18 cellular contexts compared by ENCODE assay signal in genomic region chr11:16110862-16111261, GRCh38.
A peak's percentile ranks its signal among the peaks of the same experiment; 100 is the strongest.
DNase-seq lines count a peak whose midpoint lies in the region; ATAC-seq and TF ChIP-seq lines count a peak whose summit lies in the region.
"Had no signal": no experiment of that assay in that cellular context is flagged by ENCODE, and none has a peak within 500 bp of the region (broad histone marks: within the 10 kb centered on the region; RNA-seq: fewer than 3 reads in every experiment).

No MANE protein-coding gene starts in this region.

- H3K27me3 ChIP-seq in A673 (replicated peaks; ENCODE audit: insufficient read depth, low read depth, low read length, poor library complexity) (no peaks in the 10 kb centered on the region), IMR-90 (ENCODE audit: control insufficient read depth, insufficient read depth, low read length) (no peaks in the 10 kb centered on the region), endocrine pancreas (ENCODE audit: control insufficient read depth, insufficient read depth, low read length) (no peaks in the 10 kb centered on the region), right lobe of liver (no peaks in the 10 kb centered on the region), Peyer's patch (no peaks in the 10 kb centered on the region)

- H3K9ac ChIP-seq in IMR-90 (ENCODE audit: low read depth, low read length) (no peak overlapping the region), endocrine pancreas (ENCODE audit: control insufficient read depth, insufficient read depth, low read length) (no peak overlapping the region)

- H3K36me3 ChIP-seq in A673 (ENCODE audit: insufficient read depth, low read length, poor library complexity, severe bottlenecking): no peaks in the 10 kb centered on the region
- peaks cover 1% of the 10 kb centered on the region; the same call in 1 of the 2 replicates for H3K36me3 ChIP-seq in IMR-90 (ENCODE audit: control insufficient read depth, insufficient read depth, low read length)
- no peaks in the 10 kb centered on the region for H3K36me3 ChIP-seq in endocrine pancreas (ENCODE audit: control insufficient read depth, insufficient read depth, low read length)
- H3K36me3 ChIP-seq in right lobe of liver: no peaks in the 10 kb centered on the region
- H3K36me3 ChIP-seq in Peyer's patch: peaks cover 0 to 1% (median 0%) of the 10 kb centered on the region in 3 donors

- WGBS in IMR-90 (ENCODE audit: extremely low coverage in 2 of 2, insufficient read length in 1 of 2), 2 experiments: no CpG with 5 or more reads among the region's 2 CpGs
- 55% methylated on average over 2 of the region's 2 CpGs for WGBS in right lobe of liver (ENCODE audit: insufficient coverage, low coverage, low lambda C conversion rate, missing lambda C conversion rate)

- H3K56ac ChIP-seq in IMR-90 (ENCODE audit: extremely low read depth, insufficient read depth, low read length): no peak overlapping the region

- no peak overlapping the region for H3K4me3 ChIP-seq in A673 (ENCODE audit: low read depth, low read length, poor library complexity, severe bottlenecking)
- no peak overlapping the region for H3K4me3 ChIP-seq in IMR-90 (ENCODE audit: insufficient read depth, low read depth, low read length)
- peak overlapping the region; percentile 26 for H3K4me3 ChIP-seq in endocrine pancreas (ENCODE audit: control insufficient read depth, insufficient read depth, low read length)
- peak overlapping the region in 2 of 3 donors; percentile 24 to 26 for H3K4me3 ChIP-seq in right lobe of liver
- H3K4me3 ChIP-seq in Peyer's patch: no peak overlapping the region

- no peaks in the 10 kb centered on the region for H3K79me1 ChIP-seq in IMR-90 (ENCODE audit: low read depth in 1 of 2, low read length in 2 of 2)

- dilution Hi-C loops in IMR-90 (cut with HindIII; ENCODE audit: low sequenced_read_pairs, unreplicated experiment): no loop called here

- H3K9me3 Mint-ChIP-seq in stimulated activated effector memory CD8-positive, alpha-beta T cell treated with anti-CD3 and anti-CD28 coated beads, Interleukin-12 subunit alpha, Interleukin-12 subunit beta, amount 100 ng/mL, for 72 hours: peaks cover 9% of the 10 kb centered on the region

- H3K27ac Mint-ChIP-seq in stimulated activated effector memory CD8-positive, alpha-beta T cell treated with anti-CD3 and anti-CD28 coated beads, Interleukin-12 subunit alpha, Interleukin-12 subunit beta, amount 100 ng/mL, for 72 hours: no peak overlapping the region
- H3K27ac Mint-ChIP-seq: B cell; CD8-positive, alpha-beta T cell had no signal

- CTCF ChIA-PET in A673 (lab: Charles Lee): no interaction called here
- CTCF ChIA-PET in IMR-90 (lab: Yijun Ruan, JAX): no interaction called here

- no peak overlapping the region for H4K8ac ChIP-seq in IMR-90 (ENCODE audit: low read depth in 2 of 2, low read length in 2 of 2)

- peak overlapping the region; percentile 26 for H3K4me2 ChIP-seq in IMR-90 (ENCODE audit: low read depth, low read length)

- no peak overlapping the region for H3K18ac ChIP-seq in IMR-90 (ENCODE audit: low read depth, low read length)

- intact Hi-C loops in A673 (cut with micrococcal nuclease; ENCODE audit: unreplicated experiment) (no loop called here), IMR-90 (cut with micrococcal nuclease) (no loop called here), right lobe of liver (cut with DNase I) (no loop called here)

- ATAC-seq in IMR-90 (ENCODE audit: low read depth): peak; percentile 83
- ATAC-seq in right lobe of liver: no peak
- ATAC-seq in stimulated activated effector memory CD8-positive, alpha-beta T cell treated with anti-CD3 and anti-CD28 coated beads, Interleukin-12 subunit alpha, Interleukin-12 subunit beta, amount 100 ng/mL, for 72 hours: no peak
- ATAC-seq: CD8-positive, alpha-beta T cell had no signal

- H2BK120ac ChIP-seq in IMR-90 (ENCODE audit: low read depth, low read length): no peak overlapping the region

- H2AK5ac ChIP-seq in IMR-90 (ENCODE audit: low read depth, low read length): no peak overlapping the region

- no peak overlapping the region for H3K14ac ChIP-seq in IMR-90 (replicated peaks; ENCODE audit: low read depth, low read length)

- H4K5ac ChIP-seq in IMR-90 (ENCODE audit: low read depth, low read length): no peak overlapping the region

- BruUV-seq in A673 (replicated peaks; lab: Mats Ljungman, UMichigan) (no TSS peak), IMR-90 (replicated peaks; lab: Mats Ljungman, UMichigan) (no TSS peak)

- H2AFZ ChIP-seq in IMR-90 (replicated peaks; ENCODE audit: low read length, poor library complexity): no peak overlapping the region

- no peak overlapping the region for H2BK20ac ChIP-seq in IMR-90 (ENCODE audit: low read depth, low read length)

- no peak overlapping the region for H2BK5ac ChIP-seq in IMR-90 (ENCODE audit: low read depth, low read length, poor library complexity, severe bottlenecking)

- in situ Hi-C loops in IMR-90 (cut with MboI; ENCODE audit: low sequenced_read_pairs): no loop called here

- no peak overlapping the region for H3K23ac ChIP-seq in IMR-90 (ENCODE audit: low read depth, low read length)

- H3K4me3 Mint-ChIP-seq in stimulated activated effector memory CD8-positive, alpha-beta T cell treated with anti-CD3 and anti-CD28 coated beads, Interleukin-12 subunit alpha, Interleukin-12 subunit beta, amount 100 ng/mL, for 72 hours: no peak overlapping the region
- H3K4me3 Mint-ChIP-seq: B cell; CD8-positive, alpha-beta T cell had no signal

- no peak for TF ChIP-seq RAD21 in IMR-90 (IDR thresholded peaks at IDR 0.05; ENCODE audit: low read length)

- TF ChIP-seq POLR2A in IMR-90 (IDR thresholded peaks at IDR 0.05; ENCODE audit: low read depth, low read length): no peak
- TF ChIP-seq POLR2A in right lobe of liver (IDR thresholded peaks at IDR 0.05): no peak
- TF ChIP-seq POLR2A in Peyer's patch (IDR thresholded peaks at IDR 0.05): no peak

- DNase-seq in A673 (ENCODE audit: low spot score) (peak; percentile 28), IMR-90 (peak; percentile 17), right lobe of liver (no peak), AG08395 (ENCODE audit: low spot score) (no peak), COLO668 (lab: John Stamatoyannopoulos, UW; ENCODE audit: unreplicated experiment) (no peak), Peyer's patch (no peak)
- DNase-seq in stimulated activated effector memory CD8-positive, alpha-beta T cell treated with anti-CD3 and anti-CD28 coated beads, Interleukin-12 subunit alpha, Interleukin-12 subunit beta, amount 100 ng/mL, for 72 hours (ENCODE audit: low spot score in 2 of 2): no peak
- DNase-seq: ACHN; CD8-positive, alpha-beta T cell; H9; Karpas-422; MM.1S; NCI-H1417; NCI-H2029; NCI-H510A treated with DMSO at 0.1 percent for 48 hours; SHP77 treated with DMSO at 0.1 percent for 48 hours had no signal

- peaks cover 28% of the 10 kb centered on the region for H3K4me1 ChIP-seq in A673 (ENCODE audit: insufficient read depth, low read length, poor library complexity, severe bottlenecking)
- H3K4me1 ChIP-seq in IMR-90 (ENCODE audit: control insufficient read depth, insufficient read depth, low read length): peaks cover 5% of the 10 kb centered on the region; the same call in 1 of the 2 replicates
- peaks cover 29% of the 10 kb centered on the region for H3K4me1 ChIP-seq in endocrine pancreas (ENCODE audit: control insufficient read depth, insufficient read depth, low read length)
- peaks cover 0 to 32% (median 10%) of the 10 kb centered on the region in 4 donors for H3K4me1 ChIP-seq in right lobe of liver
- H3K4me1 ChIP-seq in Peyer's patch: peaks cover 0 to 3% (median 0%) of the 10 kb centered on the region in 4 donors

- H3K36me3 Mint-ChIP-seq in stimulated activated effector memory CD8-positive, alpha-beta T cell treated with anti-CD3 and anti-CD28 coated beads, Interleukin-12 subunit alpha, Interleukin-12 subunit beta, amount 100 ng/mL, for 72 hours: no peaks in the 10 kb centered on the region
- H3K36me3 Mint-ChIP-seq: CD8-positive, alpha-beta T cell had no signal

- no peak overlapping the region for H3K27ac ChIP-seq in A673 (ENCODE audit: low read depth, low read length, poor library complexity, severe bottlenecking)
- no peak overlapping the region; the same call in 1 of the 2 replicates for H3K27ac ChIP-seq in IMR-90 (ENCODE audit: insufficient read depth, low read length)
- peak overlapping the region; percentile 19 to 96 (median 41) for H3K27ac ChIP-seq in right lobe of liver
- no peak overlapping the region for H3K27ac ChIP-seq in Peyer's patch

- H3K4me1 Mint-ChIP-seq in stimulated activated effector memory CD8-positive, alpha-beta T cell treated with anti-CD3 and anti-CD28 coated beads, Interleukin-12 subunit alpha, Interleukin-12 subunit beta, amount 100 ng/mL, for 72 hours: no peaks in the 10 kb centered on the region
- H3K4me1 Mint-ChIP-seq: B cell had no signal

- H4K20me1 ChIP-seq in IMR-90 (ENCODE audit: insufficient read depth, low read length): no peaks in the 10 kb centered on the region

- no peak overlapping the region for H4K91ac ChIP-seq in IMR-90 (ENCODE audit: insufficient read depth, low read depth, low read length)

- no peak overlapping the region for H2AK9ac ChIP-seq in IMR-90 (replicated peaks; ENCODE audit: low read depth, low read length, poor library complexity)

- no peaks in the 10 kb centered on the region for H3K9me1 ChIP-seq in IMR-90 (ENCODE audit: insufficient read depth, low read length)

- no peaks in the 10 kb centered on the region for H3K9me3 ChIP-seq in A673 (ENCODE audit: low read depth, low read length, poor library complexity, severe bottlenecking)
- no peaks in the 10 kb centered on the region for H3K9me3 ChIP-seq in IMR-90 (ENCODE audit: control insufficient read depth, insufficient read depth, low read length)
- H3K9me3 ChIP-seq in endocrine pancreas (ENCODE audit: control insufficient read depth, low read length): no peaks in the 10 kb centered on the region
- H3K9me3 ChIP-seq in right lobe of liver: peaks cover 0 to 6% (median 0%) of the 10 kb centered on the region in 4 donors
- peaks cover 0 to 1% (median 0%) of the 10 kb centered on the region in 4 donors for H3K9me3 ChIP-seq in Peyer's patch

- no peak overlapping the region for H3K4ac ChIP-seq in IMR-90 (ENCODE audit: low read depth, low read length)

- POLR2A ChIA-PET in A673 (lab: Charles Lee; ENCODE audit: low non-redundant PET): no interaction called here
- POLR2A ChIA-PET in IMR-90 (lab: Charles Lee; ENCODE audit: unreplicated experiment): interaction anchor here (0.6 kb wide), 1 partner anchor 377 kb away, joined by 3 read pairs; no protein-coding TSS in a partner anchor

- no peak overlapping the region for H2BK15ac ChIP-seq in IMR-90 (ENCODE audit: low read depth, low read length)

- TF ChIP-seq CTCF in A673 (conservative IDR thresholded peaks at IDR 0.05; ENCODE audit: low read depth, low read length): no peak
- no peak for TF ChIP-seq CTCF in IMR-90 (conservative IDR thresholded peaks at IDR 0.05; ENCODE audit: low read depth, low read length)
- TF ChIP-seq CTCF in right lobe of liver (IDR thresholded peaks at IDR 0.05): no peak
- TF ChIP-seq CTCF in Peyer's patch (IDR thresholded peaks at IDR 0.05): no peak

TF ChIP-seq in IMR-90, 13 proteins besides CTCF, POLR2A, EP300 and RAD21 (continues in another document):
- TF ChIP-seq MAZ (IDR thresholded peaks at IDR 0.05; ENCODE audit: borderline replicate concordance, low read depth, low read length) (no peak), CHD1 (IDR thresholded peaks at IDR 0.05; ENCODE audit: low read depth, low read length) (no peak)

Comparison
In these comparisons a context has a peak if more than half of its experiments do, and no peak if none do; other contexts are left out.
1. DNase-seq: peak in A673 (single experiment) and IMR-90 (single experiment); none in right lobe of liver (0 of 3), AG08395 (single experiment), COLO668 (single experiment), Peyer's patch (0 of 3) and stimulated activated effector memory CD8-positive, alpha-beta T cell treated with anti-CD3 and anti-CD28 coated beads, Interleukin-12 subunit alpha, Interleukin-12 subunit beta, amount 100 ng/mL, for 72 hours (0 of 2).
2. H3K27ac ChIP-seq: peak in right lobe of liver (3 of 3); none in A673 (single experiment), IMR-90 (single experiment) and Peyer's patch (0 of 4).
3. H3K4me3 ChIP-seq: peak in endocrine pancreas (single experiment) and right lobe of liver (2 of 3); none in A673 (single experiment), IMR-90 (single experiment) and Peyer's patch (0 of 4).